ENCODE assay signal across 10 cellular contexts in the genomic region with DNA sequence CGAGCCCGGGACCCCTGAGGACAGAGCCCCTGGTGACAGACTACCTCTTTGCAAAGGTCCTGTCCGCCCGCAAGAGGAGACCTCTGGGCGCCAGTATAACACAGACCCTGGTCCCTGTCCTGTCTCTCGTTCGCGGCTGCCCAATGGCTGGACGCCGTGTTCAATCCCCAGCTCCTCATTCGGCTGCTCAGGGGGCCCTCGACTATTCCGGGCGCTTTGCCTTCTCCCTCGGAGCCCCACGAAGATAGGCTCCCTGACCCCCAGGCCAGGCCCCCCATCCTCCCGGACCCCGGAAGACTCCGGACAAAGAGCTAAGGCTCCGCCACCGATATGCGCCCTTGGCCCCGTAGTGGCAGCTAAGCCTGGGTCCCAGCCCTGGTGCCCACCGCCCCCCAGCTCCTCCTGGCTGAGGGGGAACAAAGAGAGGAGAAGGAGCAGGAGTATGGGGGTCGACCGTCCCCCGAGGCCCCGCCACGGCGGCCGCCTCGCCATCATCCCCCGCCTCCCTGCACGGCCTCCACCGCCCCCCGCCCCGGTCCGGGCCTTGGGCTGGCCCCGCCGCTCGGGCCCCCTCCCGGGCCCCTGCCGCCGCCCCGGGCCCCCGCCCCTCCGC. TPM values are rescaled to one million over a fixed set of nuclear protein-coding genes. Genes with fewer than 3 reads are reported as not detected.
A peak's percentile ranks its signal among the peaks of the same experiment; 100 is the strongest.
DNase-seq lines count a peak whose midpoint lies in the region; ATAC-seq and TF ChIP-seq lines count a peak whose summit lies in the region.
"Had no signal": no experiment of that assay in that cellular context is flagged by ENCODE, and none has a peak within 500 bp of the region (broad histone marks: within the 10 kb centered on the region; RNA-seq: fewer than 3 reads in every experiment).

No MANE protein-coding gene starts in this region.

- no peak overlapping the region for H3K27ac ChIP-seq in iPS-20b (ENCODE audit: low read length)

- TF ChIP-seq CTCF in type B pancreatic cell (conservative IDR thresholded peaks at IDR 0.05), result no peak

- peaks cover 13% of the 10 kb centered on the region for H3K4me1 Mint-ChIP-seq in activated naive CD8-positive, alpha-beta T cell treated with anti-CD3 and anti-CD28 coated beads, Interleukin-2, amount 10 ng/mL, durations not matched to agents 7 days and 5 days
- peaks cover 14% of the 10 kb centered on the region for H3K4me1 Mint-ChIP-seq in activated naive CD8-positive, alpha-beta T cell treated with anti-CD3 and anti-CD28 coated beads for 36 hours
- peaks cover 19% of the 10 kb centered on the region for H3K4me1 Mint-ChIP-seq in activated T-helper 17 cell treated with anti-CD3 and anti-CD28 coated beads, Interleukin-2, amount 50 U/mL, for 72 hours
- peaks cover 11% of the 10 kb centered on the region for H3K4me1 Mint-ChIP-seq in type B pancreatic cell (ENCODE audit: unreplicated experiment)

- peaks cover 8% of the 10 kb centered on the region for H3K27me3 Mint-ChIP-seq in activated naive CD8-positive, alpha-beta T cell treated with anti-CD3 and anti-CD28 coated beads, Interleukin-2, amount 10 ng/mL, durations not matched to agents 7 days and 5 days
- H3K27me3 Mint-ChIP-seq in activated naive CD8-positive, alpha-beta T cell treated with anti-CD3 and anti-CD28 coated beads for 36 hours, result peaks cover 43% of the 10 kb centered on the region
- H3K27me3 Mint-ChIP-seq in activated T-helper 17 cell treated with anti-CD3 and anti-CD28 coated beads, Interleukin-2, amount 50 U/mL, for 72 hours, result peaks cover 8% of the 10 kb centered on the region
- peaks cover 9% of the 10 kb centered on the region for H3K27me3 Mint-ChIP-seq in type B pancreatic cell

- peak overlapping the region; percentile 85 for H3K4me3 ChIP-seq in iPS-20b (ENCODE audit: low read length)

- H3K9me3 ChIP-seq in iPS-20b (ENCODE audit: insufficient read depth, low read depth, low read length), result no peaks in the 10 kb centered on the region

- peak overlapping the region; percentile 53 for H3K4me3 Mint-ChIP-seq in activated naive CD8-positive, alpha-beta T cell treated with anti-CD3 and anti-CD28 coated beads, Interleukin-2, amount 10 ng/mL, durations not matched to agents 7 days and 5 days
- H3K4me3 Mint-ChIP-seq in activated naive CD8-positive, alpha-beta T cell treated with anti-CD3 and anti-CD28 coated beads for 36 hours, result no peak overlapping the region
- peak overlapping the region; percentile 90 for H3K4me3 Mint-ChIP-seq in activated T-helper 17 cell treated with anti-CD3 and anti-CD28 coated beads, Interleukin-2, amount 50 U/mL, for 72 hours
- peak overlapping the region; percentile 100 for H3K4me3 Mint-ChIP-seq in type B pancreatic cell

- POLR2A ChIA-PET in activated naive CD8-positive, alpha-beta T cell treated with anti-CD3 and anti-CD28 coated beads, Interleukin-2, amount 10 ng/mL, durations not matched to agents 7 days and 5 days (lab: Charles Lee), result interaction anchor here (1.6 kb wide), 1 partner anchor 12 kb away, joined by 5 read pairs; no protein-coding TSS in a partner anchor

- H3K4me1 ChIP-seq in iPS-20b (ENCODE audit: insufficient read depth, low read length), result peaks cover 7% of the 10 kb centered on the region; the same call in 1 of the 2 replicates

- DNase-seq in activated naive CD8-positive, alpha-beta T cell treated with anti-CD3 and anti-CD28 coated beads, Interleukin-2, amount 10 ng/mL, durations not matched to agents 7 days and 5 days, result no peak
- no peak for DNase-seq in activated naive CD8-positive, alpha-beta T cell treated with anti-CD3 and anti-CD28 coated beads for 36 hours
- DNase-seq in type B pancreatic cell (ENCODE audit: extremely low spot score, unreplicated experiment), result no peak

- H3K27me3 ChIP-seq in iPS-20b (ENCODE audit: insufficient read depth, low read length), result no peaks in the 10 kb centered on the region

- ATAC-seq in activated naive CD8-positive, alpha-beta T cell treated with anti-CD3 and anti-CD28 coated beads, Interleukin-2, amount 10 ng/mL, durations not matched to agents 7 days and 5 days (ENCODE audit: low read depth), result no peak
- ATAC-seq in activated T-helper 17 cell treated with anti-CD3 and anti-CD28 coated beads, Interleukin-2, amount 50 U/mL, for 72 hours (replicated peaks), result no peak
- ATAC-seq in HG02610 (IDR thresholded peaks at IDR 0.05; ENCODE audit: unreplicated experiment), result no peak
- ATAC-seq in HG03280 (IDR thresholded peaks at IDR 0.05; ENCODE audit: unreplicated experiment), result no peak
- no peak for ATAC-seq in HG03196 (IDR thresholded peaks at IDR 0.05; ENCODE audit: unreplicated experiment)

- no peaks in the 10 kb centered on the region for H3K9me3 Mint-ChIP-seq in activated naive CD8-positive, alpha-beta T cell treated with anti-CD3 and anti-CD28 coated beads, Interleukin-2, amount 10 ng/mL, durations not matched to agents 7 days and 5 days
- no peaks in the 10 kb centered on the region for H3K9me3 Mint-ChIP-seq in activated naive CD8-positive, alpha-beta T cell treated with anti-CD3 and anti-CD28 coated beads for 36 hours
- no peaks in the 10 kb centered on the region for H3K9me3 Mint-ChIP-seq in activated T-helper 17 cell treated with anti-CD3 and anti-CD28 coated beads, Interleukin-2, amount 50 U/mL, for 72 hours
- peaks cover 4% of the 10 kb centered on the region for H3K9me3 Mint-ChIP-seq in type B pancreatic cell

- no peaks in the 10 kb centered on the region for H3K36me3 Mint-ChIP-seq in activated naive CD8-positive, alpha-beta T cell treated with anti-CD3 and anti-CD28 coated beads, Interleukin-2, amount 10 ng/mL, durations not matched to agents 7 days and 5 days
- H3K36me3 Mint-ChIP-seq in activated naive CD8-positive, alpha-beta T cell treated with anti-CD3 and anti-CD28 coated beads for 36 hours, result peaks cover 4% of the 10 kb centered on the region
- H3K36me3 Mint-ChIP-seq in activated T-helper 17 cell treated with anti-CD3 and anti-CD28 coated beads, Interleukin-2, amount 50 U/mL, for 72 hours (ENCODE audit: low read depth), result peaks cover 31% of the 10 kb centered on the region
- H3K36me3 Mint-ChIP-seq in type B pancreatic cell, result peaks cover 5% of the 10 kb centered on the region

- no peak overlapping the region for H3K27ac Mint-ChIP-seq in activated naive CD8-positive, alpha-beta T cell treated with anti-CD3 and anti-CD28 coated beads, Interleukin-2, amount 10 ng/mL, durations not matched to agents 7 days and 5 days
- no peak overlapping the region for H3K27ac Mint-ChIP-seq in activated naive CD8-positive, alpha-beta T cell treated with anti-CD3 and anti-CD28 coated beads for 36 hours
- H3K27ac Mint-ChIP-seq in activated T-helper 17 cell treated with anti-CD3 and anti-CD28 coated beads, Interleukin-2, amount 50 U/mL, for 72 hours, result no peak overlapping the region
- H3K27ac Mint-ChIP-seq in type B pancreatic cell, result peak overlapping the region; percentile 100

- peaks cover 21% of the 10 kb centered on the region for H3K36me3 ChIP-seq in iPS-20b (ENCODE audit: insufficient read depth, low read depth, low read length)

- H3K9ac ChIP-seq in iPS-20b (ENCODE audit: low read depth, low read length), result no peak overlapping the region; the same call in 1 of the 2 replicates

RNA-seq across cellular contexts. Expression of a gene that starts 0.4 kb away (rescaled TPM):
- total RNA-seq in activated naive CD8-positive, alpha-beta T cell treated with anti-CD3 and anti-CD28 coated beads, Interleukin-2, amount 10 ng/mL, durations not matched to agents 7 days and 5 days, result 10 to 100 TPM; 15.6 to 16.2 TPM
- total RNA-seq in activated naive CD8-positive, alpha-beta T cell treated with anti-CD3 and anti-CD28 coated beads for 36 hours, result 10 to 100 TPM; 18.2 to 18.6 TPM
- 10 to 100 TPM; 20.3 to 27.1 TPM for total RNA-seq in activated T-helper 17 cell treated with anti-CD3 and anti-CD28 coated beads, Interleukin-2, amount 50 U/mL, for 72 hours
- 9.8 and 10.2 TPM in 2 replicates for total RNA-seq in type B pancreatic cell (ENCODE audit: low replicate concordance)

RNA-seq across cellular contexts. Expression of a gene that starts 23.5 kb away (rescaled TPM):
- 10 to 100 TPM; 46.9 to 48.7 TPM for total RNA-seq in activated naive CD8-positive, alpha-beta T cell treated with anti-CD3 and anti-CD28 coated beads, Interleukin-2, amount 10 ng/mL, durations not matched to agents 7 days and 5 days
- 10 to 100 TPM; 43.8 to 43.9 TPM for total RNA-seq in activated naive CD8-positive, alpha-beta T cell treated with anti-CD3 and anti-CD28 coated beads for 36 hours
- 100 to 1,000 TPM in 1 of 2 donors, 10 to 100 TPM in 1; 58.0 to 110 TPM for total RNA-seq in activated T-helper 17 cell treated with anti-CD3 and anti-CD28 coated beads, Interleukin-2, amount 50 U/mL, for 72 hours
- total RNA-seq in type B pancreatic cell (ENCODE audit: low replicate concordance), result 20.1 and 22.1 TPM in 2 replicates

RNA-seq across cellular contexts. Expression of a gene that starts 27.0 kb away (rescaled TPM):
- 10 to 100 TPM; 54.4 to 54.7 TPM for total RNA-seq in activated naive CD8-positive, alpha-beta T cell treated with anti-CD3 and anti-CD28 coated beads, Interleukin-2, amount 10 ng/mL, durations not matched to agents 7 days and 5 days
- 10 to 100 TPM; 16.6 to 18.4 TPM for total RNA-seq in activated naive CD8-positive, alpha-beta T cell treated with anti-CD3 and anti-CD28 coated beads for 36 hours
- 10 to 100 TPM; 34.9 to 37.6 TPM for total RNA-seq in activated T-helper 17 cell treated with anti-CD3 and anti-CD28 coated beads, Interleukin-2, amount 50 U/mL, for 72 hours
- total RNA-seq in type B pancreatic cell (ENCODE audit: low replicate concordance), result 19.7 and 35.6 TPM in 2 replicates

RNA-seq across cellular contexts. Expression of a gene that starts 40.7 kb away (rescaled TPM):
- not detected for total RNA-seq in activated naive CD8-positive, alpha-beta T cell treated with anti-CD3 and anti-CD28 coated beads, Interleukin-2, amount 10 ng/mL, durations not matched to agents 7 days and 5 days
- total RNA-seq in activated naive CD8-positive, alpha-beta T cell treated with anti-CD3 and anti-CD28 coated beads for 36 hours, result not detected
- total RNA-seq in activated T-helper 17 cell treated with anti-CD3 and anti-CD28 coated beads, Interleukin-2, amount 50 U/mL, for 72 hours, result 1 to 10 TPM; 1.0 to 1.1 TPM
- not detected in 2 replicates for total RNA-seq in type B pancreatic cell (ENCODE audit: low replicate concordance)
- total RNA-seq: glomerular endothelial cell, pulmonary artery endothelial cell had no signal

RNA-seq across cellular contexts. Expression of a gene that starts 52.8 kb away (rescaled TPM):
- 100 to 1,000 TPM; 144 to 148 TPM for total RNA-seq in activated naive CD8-positive, alpha-beta T cell treated with anti-CD3 and anti-CD28 coated beads, Interleukin-2, amount 10 ng/mL, durations not matched to agents 7 days and 5 days
- 100 to 1,000 TPM; 193 to 209 TPM for total RNA-seq in activated naive CD8-positive, alpha-beta T cell treated with anti-CD3 and anti-CD28 coated beads for 36 hours
- 100 to 1,000 TPM; 177 to 269 TPM for total RNA-seq in activated T-helper 17 cell treated with anti-CD3 and anti-CD28 coated beads, Interleukin-2, amount 50 U/mL, for 72 hours
- total RNA-seq in type B pancreatic cell (ENCODE audit: low replicate concordance), result 273 and 324 TPM in 2 replicates
